In the genomic region with DNA sequence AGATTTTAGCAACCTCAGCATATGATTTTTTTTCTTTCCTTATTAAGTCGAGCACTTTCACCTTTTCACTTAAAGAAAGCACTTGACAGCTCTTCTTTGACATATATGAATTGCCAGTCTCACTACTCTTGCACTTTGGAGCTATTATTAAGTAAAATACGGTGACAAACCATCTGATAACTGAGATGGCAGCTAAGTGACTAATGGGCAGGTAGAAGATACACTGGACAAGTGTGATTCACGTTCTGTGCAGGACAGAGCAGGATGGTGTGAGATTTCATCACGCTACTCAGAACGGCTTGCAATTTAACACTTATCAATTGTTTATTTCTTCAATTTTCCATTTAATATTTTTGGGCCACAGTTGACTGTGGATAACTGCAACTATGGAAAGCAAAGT, we compare ENCODE assay signal across 26 cellular contexts.
"Had no signal": no experiment of that assay in that cellular context is flagged by ENCODE, and none has a peak within 500 bp of the region (broad histone marks: within the 10 kb centered on the region; RNA-seq: fewer than 3 reads in every experiment).

No MANE protein-coding gene starts in this region.

- ATAC-seq: naive thymus-derived CD8-positive, alpha-beta T cell; right lobe of liver; stimulated activated naive B cell treated with anti-CD40 and anti-IgM and Interleukin-4, amounts not matched to agents 10 μg/mL and 1 μg/mL and 100 μg/mL, for 72 hours; stimulated activated naive CD8-positive, alpha-beta T cell treated with anti-CD3 and anti-CD28 coated beads, Interleukin-15, Interleukin-2, amounts not matched to agents 100 U/mL and 50 U/mL, for 24 hours; upper lobe of right lung had no signal

- H3K36me3 Mint-ChIP-seq: memory B cell; naive thymus-derived CD8-positive, alpha-beta T cell; neural progenitor cell; stimulated activated naive B cell treated with anti-CD40 and anti-IgM and Interleukin-4, amounts not matched to agents 10 μg/mL and 1 μg/mL and 100 μg/mL, for 72 hours had no signal

- H3K27me3 ChIP-seq: neural progenitor cell, neutrophil, right atrium auricular region, right lobe of liver, stomach, testis, thyroid gland, upper lobe of right lung had no signal

- H3K9me3 ChIP-seq: left ventricle myocardium inferior, neutrophil, right atrium auricular region, right lobe of liver, stomach, testis, thyroid gland, upper lobe of right lung had no signal

- DNase-seq: head of caudate nucleus; hypothalamus; immature natural killer cell; islet precursor cell; left ventricle myocardium inferior; naive thymus-derived CD8-positive, alpha-beta T cell; occipital lobe; right lobe of liver; stimulated activated CD4-positive, alpha-beta T cell treated with anti-CD3 and anti-CD28 coated beads, Interleukin-1b, Interleukin-23, amount 100 ng/mL, for 48 hours; stimulated activated CD4-positive, alpha-beta T cell treated with anti-CD3 and anti-CD28 coated beads, Interleukin-4, amount 100 ng/mL, for 1 hour; stimulated activated naive B cell treated with anti-CD40 and anti-IgM and Interleukin-4, amounts not matched to agents 10 μg/mL and 1 μg/mL and 100 μg/mL, for 72 hours; stimulated activated naive CD8-positive, alpha-beta T cell treated with anti-CD3 and anti-CD28 coated beads, Interleukin-15, Interleukin-2, amounts not matched to agents 100 U/mL and 50 U/mL, for 24 hours; stomach; testis; trophoblast cell; upper lobe of right lung had no signal

- H3K27ac Mint-ChIP-seq: immature natural killer cell; memory B cell; naive thymus-derived CD8-positive, alpha-beta T cell; nephron; neural progenitor cell; stimulated activated naive B cell treated with anti-CD40 and anti-IgM and Interleukin-4, amounts not matched to agents 10 μg/mL and 1 μg/mL and 100 μg/mL, for 72 hours had no signal

- H3K27me3 Mint-ChIP-seq: naive thymus-derived CD8-positive, alpha-beta T cell; stimulated activated naive B cell treated with anti-CD40 and anti-IgM and Interleukin-4, amounts not matched to agents 10 μg/mL and 1 μg/mL and 100 μg/mL, for 72 hours had no signal

- H2AFZ ChIP-seq: neural progenitor cell, parathyroid adenoma had no signal

- H3K9ac ChIP-seq: neural progenitor cell, parathyroid adenoma had no signal

- H3K79me2 ChIP-seq: parathyroid adenoma had no signal

- H3K4me2 ChIP-seq: neural progenitor cell, smooth muscle cell had no signal

- H3K9me3 Mint-ChIP-seq: immature natural killer cell; memory B cell; naive thymus-derived CD8-positive, alpha-beta T cell; nephron; neural progenitor cell; stimulated activated naive B cell treated with anti-CD40 and anti-IgM and Interleukin-4, amounts not matched to agents 10 μg/mL and 1 μg/mL and 100 μg/mL, for 72 hours had no signal

- FAIRE-seq: urothelium cell line had no signal

- H3K4me3 ChIP-seq: left ventricle myocardium inferior, lung, neural progenitor cell, right atrium auricular region, right lobe of liver, smooth muscle cell, stomach, testis, thyroid gland, upper lobe of right lung had no signal

- H3K4me1 ChIP-seq: left ventricle myocardium inferior, neural progenitor cell, parathyroid adenoma, right atrium auricular region, right lobe of liver, stomach, testis, upper lobe of right lung had no signal

- H3K27ac ChIP-seq: left ventricle myocardium inferior, neural progenitor cell, neutrophil, parathyroid adenoma, right atrium auricular region, right lobe of liver, stomach, testis, upper lobe of right lung had no signal

- H3K4me1 Mint-ChIP-seq: memory B cell; naive thymus-derived CD8-positive, alpha-beta T cell; nephron; neural progenitor cell had no signal

- H3K36me3 ChIP-seq: left ventricle myocardium inferior, neural progenitor cell, neutrophil, right atrium auricular region, right lobe of liver, stomach, thyroid gland, upper lobe of right lung had no signal

- H3K4me3 Mint-ChIP-seq: immature natural killer cell; memory B cell; naive thymus-derived CD8-positive, alpha-beta T cell; nephron; neural progenitor cell; stimulated activated naive B cell treated with anti-CD40 and anti-IgM and Interleukin-4, amounts not matched to agents 10 μg/mL and 1 μg/mL and 100 μg/mL, for 72 hours had no signal
